ENCODE assay signal across 20 cellular contexts in the genomic region with DNA sequence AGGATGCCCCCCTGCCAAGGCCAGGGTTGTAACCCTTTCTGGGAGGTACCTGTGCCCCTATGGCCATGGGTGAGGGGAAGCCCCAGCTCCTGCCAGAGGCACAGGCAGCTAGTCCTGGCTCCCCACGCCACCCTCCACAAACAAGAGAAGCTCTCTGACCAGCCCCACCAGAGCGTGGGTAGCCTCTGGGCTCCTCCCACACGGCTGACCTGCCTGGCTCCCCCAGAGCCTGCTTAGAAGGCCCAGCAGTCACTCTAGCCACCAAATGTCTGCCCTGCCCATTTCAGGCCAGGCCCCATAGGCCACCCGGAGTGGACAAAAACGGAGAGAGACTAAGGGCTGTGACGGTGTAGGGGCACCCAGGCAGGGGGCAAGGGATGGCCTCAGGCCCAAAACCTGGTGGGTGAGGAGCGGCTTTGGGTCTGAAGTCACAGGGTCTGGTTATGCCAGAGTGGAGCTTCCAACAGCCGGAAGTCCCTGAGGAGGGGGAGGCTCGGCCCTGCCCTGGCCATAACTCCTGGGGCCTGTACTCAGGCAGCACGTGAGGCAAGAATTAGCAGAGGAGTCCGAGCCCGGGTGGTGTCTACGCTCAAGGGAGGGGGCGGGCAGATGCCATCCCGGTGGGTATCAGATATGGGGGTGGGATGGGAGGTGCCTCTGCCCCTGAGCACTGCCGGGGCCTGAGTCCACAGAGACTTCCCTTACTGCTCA.
A peak's percentile ranks its signal among the peaks of the same experiment; 100 is the strongest.
DNase-seq lines count a peak whose midpoint lies in the region; ATAC-seq and TF ChIP-seq lines count a peak whose summit lies in the region.
"Had no signal": no experiment of that assay in that cellular context is flagged by ENCODE, and none has a peak within 500 bp of the region (broad histone marks: within the 10 kb centered on the region; RNA-seq: fewer than 3 reads in every experiment).

No MANE protein-coding gene starts in this region.

- H3K27me3 ChIP-seq in WERI-Rb-1 (ENCODE audit: insufficient read depth, low read depth, severe bottlenecking): no peaks in the 10 kb centered on the region
- H3K27me3 ChIP-seq in lower lobe of right lung (ENCODE audit: low read depth): peaks cover 5% of the 10 kb centered on the region
- peaks cover 0 to 4% of the 10 kb centered on the region in 2 donors for H3K27me3 ChIP-seq in stomach smooth muscle (ENCODE audit: control insufficient read depth in 1 of 2, insufficient read depth in 2 of 2, low read length in 2 of 2)
- no peaks in the 10 kb centered on the region for H3K27me3 ChIP-seq in BE2C
- H3K27me3 ChIP-seq: body of pancreas had no signal

- H3K9me3 ChIP-seq in WERI-Rb-1 (ENCODE audit: severe bottlenecking): no peaks in the 10 kb centered on the region
- H3K9me3 ChIP-seq in lower lobe of right lung: no peaks in the 10 kb centered on the region
- no peaks in the 10 kb centered on the region for H3K9me3 ChIP-seq in stomach smooth muscle (ENCODE audit: control insufficient read depth in 2 of 2, low read length in 2 of 2)
- no peaks in the 10 kb centered on the region for H3K9me3 ChIP-seq in BE2C
- H3K9me3 ChIP-seq: body of pancreas, tibial nerve had no signal

- no peak for DNase-seq in LNCaP clone FGC (ENCODE audit: low read depth)
- no peak for DNase-seq in WERI-Rb-1
- no peak for DNase-seq in lower lobe of right lung
- DNase-seq in BE2C: no peak
- no peak for DNase-seq in ureter (ENCODE audit: low spot score)
- no peak for DNase-seq in SIG-M5 treated with dmso at 0.1 percent for 504 hours (lab: John Stamatoyannopoulos, UW; ENCODE audit: unreplicated experiment)
- no peak for DNase-seq in NCI-H2227 treated with DMSO at 0.1 percent for 48 hours (lab: John Stamatoyannopoulos, UW)
- DNase-seq: activated CD4-positive, alpha-beta T cell treated with anti-CD3 and anti-CD28 coated beads for 1 hour; activated CD8-positive, alpha-beta memory T cell treated with anti-CD3 and anti-CD28 coated beads for 24 hours; activated T-cell treated with anti-CD3 and anti-CD28 coated beads, Interleukin-2, amount 50 U/mL, for 72 hours; AML-193; EL; hippocampal formation; NCI-H774; PC-3; stimulated activated CD4-positive, alpha-beta T cell treated with anti-CD3 and anti-CD28 coated beads, Interleukin-12 subunit alpha, Interleukin-12 subunit beta, amount 100 ng/mL, for 4 hours; T1000 had no signal

- H3K36me3 ChIP-seq in WERI-Rb-1 (peaks cover 70% of the 10 kb centered on the region), lower lobe of right lung (peaks cover 70% of the 10 kb centered on the region), stomach smooth muscle (ENCODE audit: control insufficient read depth in 2 of 2, insufficient read depth in 2 of 2, low read length in 2 of 2) (peaks cover 7 to 21% of the 10 kb centered on the region in 2 donors), BE2C (peaks cover 11% of the 10 kb centered on the region; the same call in 1 of the 2 replicates)
- H3K36me3 ChIP-seq: tibial nerve had no signal

- intact Hi-C loops in lower lobe of right lung (cut with DNase I): no loop called here

- H3K9ac ChIP-seq in stomach smooth muscle (ENCODE audit: low read length in 2 of 2): peak overlapping the region in 1 of 2 donors; percentile 21

- no peak for ATAC-seq in lower lobe of right lung
- ATAC-seq: activated T-cell treated with anti-CD3 and anti-CD28 coated beads, Interleukin-2, amount 50 U/mL, for 72 hours; body of pancreas; PC-3 had no signal

- peak overlapping the region; percentile 44 for H3K4me3 ChIP-seq in LNCaP clone FGC (ENCODE audit: low read depth, low read length)
- no peak overlapping the region for H3K4me3 ChIP-seq in WERI-Rb-1 (ENCODE audit: low read depth, low read length)
- no peak overlapping the region for H3K4me3 ChIP-seq in lower lobe of right lung
- peak overlapping the region in 1 of 2 donors; percentile 22 for H3K4me3 ChIP-seq in stomach smooth muscle (ENCODE audit: low read length in 2 of 2)
- no peak overlapping the region for H3K4me3 ChIP-seq in BE2C (ENCODE audit: low read depth, low read length)
- H3K4me3 ChIP-seq: body of pancreas, tibial nerve had no signal

- H3K27ac ChIP-seq in WERI-Rb-1 (peak overlapping the region; percentile 31), lower lobe of right lung (peak overlapping the region; percentile 56), stomach smooth muscle (ENCODE audit: low read length) (peak overlapping the region; percentile 71)
- H3K27ac ChIP-seq: tibial nerve had no signal

- no peak for TF ChIP-seq CTCF in LNCaP clone FGC (IDR thresholded peaks at IDR 0.05; ENCODE audit: control insufficient read depth, extremely low read depth, insufficient read depth)
- no peak for TF ChIP-seq CTCF in WERI-Rb-1 (IDR thresholded peaks at IDR 0.05; ENCODE audit: low read depth, low read length)
- TF ChIP-seq CTCF in lower lobe of right lung (IDR thresholded peaks at IDR 0.05): no peak
- no peak for TF ChIP-seq CTCF in BE2C (IDR thresholded peaks at IDR 0.05; ENCODE audit: low read depth, low read length)

- H3K4me1 ChIP-seq in lower lobe of right lung (peaks cover 32% of the 10 kb centered on the region), stomach smooth muscle (ENCODE audit: control insufficient read depth, insufficient read depth, low read length) (peaks cover 48% of the 10 kb centered on the region), BE2C (peaks cover 19% of the 10 kb centered on the region)
- H3K4me1 ChIP-seq: body of pancreas had no signal
